In genomic region chr4:66794635-66795034, GRCh38 we compare ENCODE assay signal across 11 cellular contexts.
"Had no signal": no experiment of that assay in that cellular context is flagged by ENCODE, and none has a peak within 500 bp of the region (broad histone marks: within the 10 kb centered on the region; RNA-seq: fewer than 3 reads in every experiment).

No MANE protein-coding gene starts in this region.

- H3K27ac Mint-ChIP-seq: GM23338, H9, HFFc6 had no signal

- H3K9me3 Mint-ChIP-seq: GM23338, H9, HFFc6 had no signal

- H3K27ac ChIP-seq: GM23248 had no signal

- H3K4me2 ChIP-seq: GM23338 had no signal

- H3K9ac ChIP-seq: GM23248 had no signal

- FAIRE-seq: H1, H54 had no signal

- DNase-seq: GM23248, GOT3, H7, H9, HCEC 1CT, HFFc6 had no signal

- H3K9me3 ChIP-seq: HAP-1 had no signal

- H3K36me3 ChIP-seq: HAP-1 had no signal

- H3K4me3 Mint-ChIP-seq: GM23338, H9, HFFc6 had no signal

- H3K4me3 ChIP-seq: GM23248, GM23338, HAP-1 had no signal

- H2AFZ ChIP-seq: GM23248, GM23338 had no signal

- H3K4me1 Mint-ChIP-seq: GM23338 had no signal

- ATAC-seq: GM23338, HCT116 had no signal
